ENCODE assay signal across 8 cellular contexts in genomic region chr3:36969540-36970432, GRCh38. TPM values are rescaled to one million over a fixed set of nuclear protein-coding genes. Genes with fewer than 3 reads are reported as not detected.
DNase-seq lines count a peak whose midpoint lies in the region; ATAC-seq and TF ChIP-seq lines count a peak whose summit lies in the region.

No MANE protein-coding gene starts in this region.

- no peaks in the 10 kb centered on the region for H3K27me3 Mint-ChIP-seq in T-helper 17 cell

- H3K27ac Mint-ChIP-seq in T-helper 17 cell: peak overlapping the region; percentile 92

- H3K4me3 ChIP-seq in AG10803 (ENCODE audit: low read length): no peak overlapping the region

- no peaks in the 10 kb centered on the region for H3K9me3 ChIP-seq in T-helper 17 cell (ENCODE audit: control insufficient read depth, low read length, poor library complexity, severe bottlenecking)

- no peaks in the 10 kb centered on the region for H3K36me3 Mint-ChIP-seq in T-helper 17 cell (ENCODE audit: low read depth)

- peaks cover 22% of the 10 kb centered on the region for H3K4me1 Mint-ChIP-seq in T-helper 17 cell

- peak overlapping the region; percentile 47 for H3K4me3 Mint-ChIP-seq in T-helper 17 cell

- DNase-seq in AG10803 (ENCODE audit: low read depth) (peak; percentile 25), NCI-H146 (lab: John Stamatoyannopoulos, UW) (peak; percentile 98), T-helper 17 cell (no peak), myocyte (ENCODE audit: low read depth) (peak; percentile 36), D341Med (ENCODE audit: low spot score) (no peak)
- peak; percentile 16 for DNase-seq in effector CD4-positive, alpha-beta T cell

- ATAC-seq in GM18861 (IDR thresholded peaks at IDR 0.05; ENCODE audit: unreplicated experiment): peak; percentile 99
- ATAC-seq in HG02943 (IDR thresholded peaks at IDR 0.05; ENCODE audit: low read depth, unreplicated experiment): peak; percentile 92
- peak; percentile 97 for ATAC-seq in T-helper 17 cell

- TF ChIP-seq CTCF in AG10803 (conservative IDR thresholded peaks at IDR 0.05; ENCODE audit: low read length): no peak

RNA-seq across cellular contexts. Expression of gene EPM2AIP1, which starts 23.1 kb away (rescaled TPM):
- total RNA-seq in T-helper 17 cell (10 to 100 TPM; 31.8 to 32.9 TPM), myocyte (19.7 and 22.1 TPM in 2 replicates)
- polyA plus RNA-seq in myocyte (2012): 7.4 TPM

RNA-seq across cellular contexts. Expression of gene MLH1, which starts 23.5 kb away (rescaled TPM):
- total RNA-seq in T-helper 17 cell (10 to 100 TPM; 25.7 to 27.7 TPM), myocyte (43.8 and 45.6 TPM in 2 replicates)
- polyA plus RNA-seq in myocyte (2012): 28.9 TPM

RNA-seq across cellular contexts. Expression of gene TRANK1, which starts 24.9 kb away (rescaled TPM):
- total RNA-seq in T-helper 17 cell: 10 to 100 TPM; 64.7 to 89.7 TPM
- 7.5 and 8.7 TPM in 2 replicates for total RNA-seq in myocyte
- 5.4 TPM for polyA plus RNA-seq in myocyte (2012)

Comparison
In these comparisons a context has a peak if more than half of its experiments do, and no peak if none do; other contexts are left out.
1. DNase-seq: peak in AG10803 (single experiment), NCI-H146 (single experiment), effector CD4-positive, alpha-beta T cell (single experiment) and myocyte (single experiment); none in T-helper 17 cell (0 of 3) and D341Med (single experiment).
2. Peak in every context shown above with its lines, with median percentiles within 50 percentile points of each other: ATAC-seq.